22 cellular contexts compared by ENCODE assay signal in genomic region chr19:2321565-2322283, GRCh38. TPM values are rescaled to one million over a fixed set of nuclear protein-coding genes. Genes with fewer than 3 reads are reported as not detected.
DNase-seq lines count a peak whose midpoint lies in the region; ATAC-seq, FAIRE-seq and TF ChIP-seq lines count a peak whose summit lies in the region.
"Had no signal": no experiment of that assay in that cellular context is flagged by ENCODE, and none has a peak within 500 bp of the region (broad histone marks: within the 10 kb centered on the region; RNA-seq: fewer than 3 reads in every experiment).

No MANE protein-coding gene starts in this region.

- no peak for TF ChIP-seq EP300 in HepG2 (IDR thresholded peaks at IDR 0.05; ENCODE audit: low read depth in 2 of 2, low read length in 2 of 2)
- no peak for TF ChIP-seq EP300 in HepG2 (CRISPR knock-in tag; IDR thresholded peaks at IDR 0.05; ENCODE audit: borderline replicate concordance)

- peak overlapping the region in 8 of 11 experiments; percentile 89 to 98 (median 96); a peak in 16 of 22 replicates for H3K4me2 ChIP-seq in BLaER1 treated with 17β-estradiol and CSF1 and Interleukin-3, amounts not matched to agents 10 nM and 100 nM
- H3K4me2 ChIP-seq in HepG2 (ENCODE audit: low read depth, low read length): no peak overlapping the region

- ATAC-seq in HepG2: no peak
- ATAC-seq: GM12878 had no signal

- H3K27ac ChIP-seq in BLaER1 treated with 17β-estradiol and CSF1 and Interleukin-3, amounts not matched to agents 10 nM and 100 nM: no peak overlapping the region
- no peak overlapping the region for H3K27ac ChIP-seq in HepG2 (ENCODE audit: extremely low read length, insufficient read depth, low read length)
- H3K27ac ChIP-seq in dorsolateral prefrontal cortex: no peak overlapping the region
- H3K27ac ChIP-seq: GM23248 had no signal

- in situ Hi-C loops in HepG2 (cut with HindIII; ENCODE audit: extremely low pct_ligation_motif_present, low pct_unique_long_range_greater_than_20kb): no loop called here

- intact Hi-C loops in HepG2 (cut with micrococcal nuclease; ENCODE audit: unreplicated experiment): no loop called here
- intact Hi-C loops in dorsolateral prefrontal cortex (cut with DNase I): loop anchor here in 1 of 2 donors (10.0 kb wide), 1 partner anchor 307 kb away; the partner anchor contains the start of gene BTBD2

- no peak for TF ChIP-seq RAD21 in HepG2 (CRISPR knock-in tag; IDR thresholded peaks at IDR 0.05)

- H3K36me3 ChIP-seq in BLaER1 treated with 17β-estradiol and CSF1 and Interleukin-3, amounts not matched to agents 10 nM and 100 nM: peaks cover 20 to 47% (median 30%) of the 10 kb centered on the region in 11 experiments; a peak in 21 of 22 replicates
- H3K36me3 ChIP-seq in HepG2 (replicated peaks in 1 of 2; ENCODE audit: control insufficient read depth in 1 of 2, insufficient read depth in 2 of 2, low read length in 2 of 2) (peaks cover 7 to 33% of the 10 kb centered on the region in 2 experiments; a peak in 4 of 5 replicates), MG63 (peaks cover 11% of the 10 kb centered on the region)

- H2AFZ ChIP-seq in HepG2 (ENCODE audit: low read length): no peak overlapping the region
- H2AFZ ChIP-seq: GM23248 had no signal

- BruUV-seq in HepG2 (replicated peaks; lab: Mats Ljungman, UMichigan): no TSS peak

- no peak for TF ChIP-seq POLR2A in HepG2 (IDR thresholded peaks at IDR 0.05; ENCODE audit: insufficient read depth in 1 of 2, low read depth in 2 of 2, low read length in 2 of 2)

- peaks cover under 1% of the 10 kb centered on the region for H3K79me2 ChIP-seq in HepG2 (ENCODE audit: insufficient read depth, low read length)

- no peak for FAIRE-seq in HepG2 (lab: Jason Lieb, UNC)
- FAIRE-seq: GM12878, GM19239, H54 had no signal

- CTCF ChIA-PET in HepG2 (lab: Yijun Ruan, JAX; ENCODE audit: low intra/inter-chr PET ratio, low total read pairs): no interaction called here

- TF ChIP-seq CTCF in HepG2 (CRISPR knock-in tag; IDR thresholded peaks at IDR 0.05): no peak
- no peak for TF ChIP-seq CTCF in dorsolateral prefrontal cortex (IDR thresholded peaks at IDR 0.05 in 54 of 56, conservative IDR thresholded peaks at IDR 0.05 in 2 of 56; ENCODE audit: low read depth in 1 of 56, partially characterized antibody in 56 of 56)

- H3K9ac ChIP-seq in BLaER1 treated with 17β-estradiol and CSF1 and Interleukin-3, amounts not matched to agents 10 nM and 100 nM: peak overlapping the region in 3 of 11 experiments; percentile 24 to 37 (median 32); a peak in 3 of 22 replicates
- no peak overlapping the region for H3K9ac ChIP-seq in HepG2 (ENCODE audit: insufficient read depth, low read depth, low read length)
- H3K9ac ChIP-seq: GM23248 had no signal

- H3K4me1 ChIP-seq in BLaER1 treated with 17β-estradiol and CSF1 and Interleukin-3, amounts not matched to agents 10 nM and 100 nM: peaks cover 58 to 100% (median 95%) of the 10 kb centered on the region in 10 experiments
- H3K4me1 ChIP-seq in HepG2 (ENCODE audit: insufficient read depth, low read length): peaks cover 16% of the 10 kb centered on the region

- DNase-seq in HepG2 (ENCODE audit: low spot score) (no peak), dorsolateral prefrontal cortex (no peak), MG63 (no peak)
- DNase-seq: 8988T; C1 segment of cervical spinal cord; CD4-positive, CD25-positive, alpha-beta regulatory T cell; CD8-positive, alpha-beta memory T cell; COR-L47; DMS 273 treated with DMSO at 0.1 percent for 48 hours; DMS53; DND-41; EL; GM23248; HCEC 1CT had no signal

- H3K9me3 ChIP-seq in BLaER1 treated with 17β-estradiol and CSF1 and Interleukin-3, amounts not matched to agents 10 nM and 100 nM (replicated peaks in 1 of 11): no peaks in the 10 kb centered on the region
- H3K9me3 ChIP-seq in HepG2 (ENCODE audit: low read length) (no peaks in the 10 kb centered on the region), MG63 (no peaks in the 10 kb centered on the region)

- peak overlapping the region in 1 of 10 experiments; percentile 4; a peak in 1 of 20 replicates for H3K4me3 ChIP-seq in BLaER1 treated with 17β-estradiol and CSF1 and Interleukin-3, amounts not matched to agents 10 nM and 100 nM
- H3K4me3 ChIP-seq in HepG2 (replicated peaks in 1 of 3; ENCODE audit: insufficient read depth in 1 of 3, low read depth in 2 of 3, low read length in 3 of 3) (no peak overlapping the region), dorsolateral prefrontal cortex (no peak overlapping the region), MG63 (no peak overlapping the region)
- H3K4me3 ChIP-seq: GM12878, GM23248 had no signal

- 98% methylated on average over 15 of the region's 39 CpGs for WGBS in HepG2 (ENCODE audit: low lambda C conversion rate)

- POLR2A ChIA-PET in HepG2 (lab: Yijun Ruan, JAX): interaction anchor here (0.8 kb wide), 1 partner anchor 170 kb away, joined by 3 read pairs; the partner anchor contains the start of gene AP3D1

- H4K20me1 ChIP-seq in BLaER1 treated with 17β-estradiol and CSF1 and Interleukin-3, amounts not matched to agents 10 nM and 100 nM: peaks cover 26 to 94% (median 69%) of the 10 kb centered on the region in 11 experiments; a peak in 21 of 22 replicates
- H4K20me1 ChIP-seq in HepG2 (ENCODE audit: insufficient read depth, low read length): no peaks in the 10 kb centered on the region

- H3K27me3 ChIP-seq in BLaER1 treated with 17β-estradiol and CSF1 and Interleukin-3, amounts not matched to agents 10 nM and 100 nM: peaks cover 0 to 17% (median 0%) of the 10 kb centered on the region in 11 experiments; a peak in 5 of 22 replicates
- H3K27me3 ChIP-seq in HepG2 (ENCODE audit: control insufficient read depth in 1 of 2, insufficient read depth in 2 of 2, low read length in 2 of 2): 0 out of 5 replicates have a peak, but pooled peaks cover 0 to 3% of the 10 kb centered on the region in 2 experiments
- H3K27me3 ChIP-seq in dorsolateral prefrontal cortex: no peaks in the 10 kb centered on the region
- no peaks in the 10 kb centered on the region for H3K27me3 ChIP-seq in MG63

RNA-seq across cellular contexts. Expression of gene LSM7, which starts 6.7 kb away (rescaled TPM):
- 140 and 152 TPM in 2 replicates for total RNA-seq in HepG2 (2016; rRNA removed; fragmentation: Illumina TruSeq; extraction: Trizol)
- total RNA-seq in HepG2 (2016; cell fraction: cytosol; rRNA removed; fragmentation: Illumina TruSeq; extraction: Trizol; ENCODE audit: low read depth): 44.1 and 45.1 TPM in 2 replicates
- 149 and 168 TPM in 2 replicates for total RNA-seq in HepG2 (2016; cell fraction: insoluble cytoplasmic fraction; rRNA removed; fragmentation: Illumina TruSeq; extraction: Trizol)
- 74.4 and 75.3 TPM in 2 replicates for total RNA-seq in HepG2 (2016; cell fraction: membrane; rRNA removed; fragmentation: Illumina TruSeq; extraction: Trizol)
- 48.6 and 65.2 TPM in 2 replicates for total RNA-seq in HepG2 (2016; cell fraction: nucleus; rRNA removed; fragmentation: Illumina TruSeq; extraction: Trizol)
- polyA plus RNA-seq in HepG2 (2011; rRNA removed): 197 and 205 TPM in 2 replicates
- 474 and 745 TPM in 2 replicates for polyA plus RNA-seq in HepG2 (2011; cell fraction: cytosol; rRNA removed)
- 183 and 205 TPM in 2 replicates for polyA plus RNA-seq in HepG2 (2011; cell fraction: nucleus; rRNA removed)
- 107 and 132 TPM in 2 replicates for polyA plus RNA-seq in HepG2 (2012)
- 60.8 and 62.0 TPM in 2 replicates for polyA plus RNA-seq in HepG2 (2016; cell fraction: cytosol; fragmentation: Illumina TruSeq; extraction: Trizol; ENCODE audit: low read depth)
- polyA plus RNA-seq in HepG2 (2016; cell fraction: insoluble cytoplasmic fraction; fragmentation: Illumina TruSeq; extraction: Trizol; ENCODE audit: low read depth): 210 and 243 TPM in 2 replicates
- 91.7 and 96.1 TPM in 2 replicates for polyA plus RNA-seq in HepG2 (2016; cell fraction: membrane; fragmentation: Illumina TruSeq; extraction: Trizol; ENCODE audit: low read depth)
- polyA plus RNA-seq in HepG2 (2016; cell fraction: nucleus; fragmentation: Illumina TruSeq; extraction: Trizol; ENCODE audit: insufficient read depth, low read depth): 132 and 138 TPM in 2 replicates
- polyA minus RNA-seq in HepG2 (2011; rRNA and poly(A)+ RNA removed; ENCODE audit: low replicate concordance): 42.2 and 52.7 TPM in 2 replicates
- 19.9 and 26.7 TPM in 2 replicates for polyA minus RNA-seq in HepG2 (2011; cell fraction: cytosol; rRNA and poly(A)+ RNA removed)
- polyA minus RNA-seq in HepG2 (2011; cell fraction: nucleus; rRNA and poly(A)+ RNA removed): 24.1 and 27.4 TPM in 2 replicates
- total RNA-seq in dorsolateral prefrontal cortex: 10 to 100 TPM; 25.2 to 59.5 (median 43.2) TPM
- total RNA-seq in MG63 (2014; rRNA removed; shearing (Covaris generic); ENCODE audit: low replicate concordance): 73.8 and 259 TPM in 2 replicates

RNA-seq across cellular contexts. Expression of gene SPPL2B, which starts 6.8 kb away (rescaled TPM):
- total RNA-seq in HepG2 (2016; rRNA removed; fragmentation: Illumina TruSeq; extraction: Trizol) (3.4 and 15.2 TPM in 2 replicates), dorsolateral prefrontal cortex (100 to 1,000 TPM in 7 of 120 experiments, 10 to 100 TPM in 113; 40.9 to 134 (median 70.6) TPM)
- 6.9 and 7.1 TPM in 2 replicates for total RNA-seq in HepG2 (2016; cell fraction: cytosol; rRNA removed; fragmentation: Illumina TruSeq; extraction: Trizol; ENCODE audit: low read depth)
- total RNA-seq in HepG2 (2016; cell fraction: insoluble cytoplasmic fraction; rRNA removed; fragmentation: Illumina TruSeq; extraction: Trizol): 2.9 and 18.4 TPM in 2 replicates
- total RNA-seq in HepG2 (2016; cell fraction: membrane; rRNA removed; fragmentation: Illumina TruSeq; extraction: Trizol): 7.4 and 8.6 TPM in 2 replicates
- 23.4 and 26.4 TPM in 2 replicates for total RNA-seq in HepG2 (2016; cell fraction: nucleus; rRNA removed; fragmentation: Illumina TruSeq; extraction: Trizol)
- 14.9 and 20.5 TPM in 2 replicates for polyA plus RNA-seq in HepG2 (2011; rRNA removed)
- polyA plus RNA-seq in HepG2 (2011; cell fraction: cytosol; rRNA removed): 6.0 and 9.1 TPM in 2 replicates
- polyA plus RNA-seq in HepG2 (2011; cell fraction: nucleus; rRNA removed): 268 and 341 TPM in 2 replicates
- polyA plus RNA-seq in HepG2 (2012): 23.1 and 25.3 TPM in 2 replicates
- 1.2 and 1.3 TPM in 2 replicates for polyA plus RNA-seq in HepG2 (2016; cell fraction: cytosol; fragmentation: Illumina TruSeq; extraction: Trizol; ENCODE audit: low read depth)
- polyA plus RNA-seq in HepG2 (2016; cell fraction: insoluble cytoplasmic fraction; fragmentation: Illumina TruSeq; extraction: Trizol; ENCODE audit: low read depth): 3.0 and 4.0 TPM in 2 replicates
- polyA plus RNA-seq in HepG2 (2016; cell fraction: membrane; fragmentation: Illumina TruSeq; extraction: Trizol; ENCODE audit: low read depth): 2.8 and 3.3 TPM in 2 replicates
- 101 and 111 TPM in 2 replicates for polyA plus RNA-seq in HepG2 (2016; cell fraction: nucleus; fragmentation: Illumina TruSeq; extraction: Trizol; ENCODE audit: insufficient read depth, low read depth)
- polyA minus RNA-seq in HepG2 (2011; rRNA and poly(A)+ RNA removed; ENCODE audit: low replicate concordance): 14.4 and 27.8 TPM in 2 replicates
- 5.8 and 11.0 TPM in 2 replicates for polyA minus RNA-seq in HepG2 (2011; cell fraction: cytosol; rRNA and poly(A)+ RNA removed)
- 17.9 and 24.7 TPM in 2 replicates for polyA minus RNA-seq in HepG2 (2011; cell fraction: nucleus; rRNA and poly(A)+ RNA removed)
- total RNA-seq in MG63 (2014; rRNA removed; shearing (Covaris generic); ENCODE audit: low replicate concordance): 14.9 and 17.8 TPM in 2 replicates

RNA-seq across cellular contexts. Expression of gene LINGO3, which starts 13.8 kb away (rescaled TPM):
- total RNA-seq in HepG2 (2016; rRNA removed; fragmentation: Illumina TruSeq; extraction: Trizol) (not detected in 2 replicates), dorsolateral prefrontal cortex (10 to 100 TPM in 1 of 120 experiments, 1 to 10 TPM in 119; 1.7 to 16.2 (median 4.4) TPM)
- total RNA-seq in HepG2 (2016; cell fraction: cytosol; rRNA removed; fragmentation: Illumina TruSeq; extraction: Trizol; ENCODE audit: low read depth): not detected in 2 replicates
- total RNA-seq in HepG2 (2016; cell fraction: insoluble cytoplasmic fraction; rRNA removed; fragmentation: Illumina TruSeq; extraction: Trizol): not detected in 2 replicates
- not detected in 2 replicates for total RNA-seq in HepG2 (2016; cell fraction: membrane; rRNA removed; fragmentation: Illumina TruSeq; extraction: Trizol)
- total RNA-seq in HepG2 (2016; cell fraction: nucleus; rRNA removed; fragmentation: Illumina TruSeq; extraction: Trizol): not detected in 2 replicates
- not detected in 2 replicates for polyA plus RNA-seq in HepG2 (2011; rRNA removed)
- not detected in 2 replicates for polyA plus RNA-seq in HepG2 (2011; cell fraction: cytosol; rRNA removed)
- polyA plus RNA-seq in HepG2 (2011; cell fraction: nucleus; rRNA removed): not detected in 2 replicates
- polyA plus RNA-seq in HepG2 (2012): not detected in 2 replicates
- polyA plus RNA-seq in HepG2 (2016; cell fraction: cytosol; fragmentation: Illumina TruSeq; extraction: Trizol; ENCODE audit: low read depth): not detected in 2 replicates
- polyA plus RNA-seq in HepG2 (2016; cell fraction: insoluble cytoplasmic fraction; fragmentation: Illumina TruSeq; extraction: Trizol; ENCODE audit: low read depth): not detected in 2 replicates
- not detected in 2 replicates for polyA plus RNA-seq in HepG2 (2016; cell fraction: membrane; fragmentation: Illumina TruSeq; extraction: Trizol; ENCODE audit: low read depth)
- polyA plus RNA-seq in HepG2 (2016; cell fraction: nucleus; fragmentation: Illumina TruSeq; extraction: Trizol; ENCODE audit: insufficient read depth, low read depth): not detected in 2 replicates
- polyA minus RNA-seq in HepG2 (2011; rRNA and poly(A)+ RNA removed; ENCODE audit: low replicate concordance): not detected in 2 replicates
- polyA minus RNA-seq in HepG2 (2011; cell fraction: cytosol; rRNA and poly(A)+ RNA removed): not detected in 2 replicates
- polyA minus RNA-seq in HepG2 (2011; cell fraction: nucleus; rRNA and poly(A)+ RNA removed): not detected in 2 replicates
- not detected in 2 replicates for total RNA-seq in MG63 (2014; rRNA removed; shearing (Covaris generic); ENCODE audit: low replicate concordance)
- total RNA-seq: A673, G401, GM23248 had no signal
- polyA plus RNA-seq: AG04450, GM23248 had no signal

RNA-seq across cellular contexts. Expression of gene TMPRSS9, which starts 38.3 kb away (rescaled TPM):
- total RNA-seq in HepG2 (2016; rRNA removed; fragmentation: Illumina TruSeq; extraction: Trizol) (1.4 and 2.5 TPM in 2 replicates), dorsolateral prefrontal cortex (1 to 10 TPM in 1 of 120 experiments, under 1 TPM in 61, not detected in 58; 0.13 to 1.5 (median 0.29) TPM)
- 0.62 and 1.7 TPM in 2 replicates for total RNA-seq in HepG2 (2016; cell fraction: cytosol; rRNA removed; fragmentation: Illumina TruSeq; extraction: Trizol; ENCODE audit: low read depth)
- 1.4 and 2.0 TPM in 2 replicates for total RNA-seq in HepG2 (2016; cell fraction: insoluble cytoplasmic fraction; rRNA removed; fragmentation: Illumina TruSeq; extraction: Trizol)
- total RNA-seq in HepG2 (2016; cell fraction: membrane; rRNA removed; fragmentation: Illumina TruSeq; extraction: Trizol): 0.99 and 1.0 TPM in 2 replicates
- total RNA-seq in HepG2 (2016; cell fraction: nucleus; rRNA removed; fragmentation: Illumina TruSeq; extraction: Trizol): 0.81 and 3.7 TPM in 2 replicates
- 5.2 and 11.1 TPM in 2 replicates for polyA plus RNA-seq in HepG2 (2011; rRNA removed)
- polyA plus RNA-seq in HepG2 (2011; cell fraction: cytosol; rRNA removed): 2.1 and 2.3 TPM in 2 replicates
- polyA plus RNA-seq in HepG2 (2011; cell fraction: nucleus; rRNA removed): 54.9 and 71.6 TPM in 2 replicates
- polyA plus RNA-seq in HepG2 (2012): 5.1 and 14.1 TPM in 2 replicates
- 0.45 and 0.55 TPM in 2 replicates for polyA plus RNA-seq in HepG2 (2016; cell fraction: cytosol; fragmentation: Illumina TruSeq; extraction: Trizol; ENCODE audit: low read depth)
- polyA plus RNA-seq in HepG2 (2016; cell fraction: insoluble cytoplasmic fraction; fragmentation: Illumina TruSeq; extraction: Trizol; ENCODE audit: low read depth): 1.1 and 1.2 TPM in 2 replicates
- polyA plus RNA-seq in HepG2 (2016; cell fraction: membrane; fragmentation: Illumina TruSeq; extraction: Trizol; ENCODE audit: low read depth): 0.57 and 0.72 TPM in 2 replicates
- polyA plus RNA-seq in HepG2 (2016; cell fraction: nucleus; fragmentation: Illumina TruSeq; extraction: Trizol; ENCODE audit: insufficient read depth, low read depth): 3.4 and 5.2 TPM in 2 replicates
- 4.8 TPM in 1 of 2 replicates, not detected in the other for polyA minus RNA-seq in HepG2 (2011; rRNA and poly(A)+ RNA removed; ENCODE audit: low replicate concordance)
- polyA minus RNA-seq in HepG2 (2011; cell fraction: cytosol; rRNA and poly(A)+ RNA removed): 1.7 and 2.6 TPM in 2 replicates
- 10.8 and 12.4 TPM in 2 replicates for polyA minus RNA-seq in HepG2 (2011; cell fraction: nucleus; rRNA and poly(A)+ RNA removed)
- total RNA-seq in MG63 (2014; rRNA removed; shearing (Covaris generic); ENCODE audit: low replicate concordance): not detected in 2 replicates
- total RNA-seq: A673; CD8-positive, alpha-beta memory T cell; GM12878; GM23248 had no signal
- polyA plus RNA-seq: AG04450; CD4-positive, CD25-positive, alpha-beta regulatory T cell; CD8-positive, alpha-beta memory T cell had no signal

RNA-seq across cellular contexts. Expression of gene PEAK3, which starts 39.7 kb away (rescaled TPM):
- total RNA-seq in HepG2 (2016; rRNA removed; fragmentation: Illumina TruSeq; extraction: Trizol): not detected in 2 replicates
- total RNA-seq in HepG2 (2016; cell fraction: cytosol; rRNA removed; fragmentation: Illumina TruSeq; extraction: Trizol; ENCODE audit: low read depth): not detected in 2 replicates
- not detected in 2 replicates for total RNA-seq in HepG2 (2016; cell fraction: insoluble cytoplasmic fraction; rRNA removed; fragmentation: Illumina TruSeq; extraction: Trizol)
- total RNA-seq in HepG2 (2016; cell fraction: membrane; rRNA removed; fragmentation: Illumina TruSeq; extraction: Trizol): not detected in 2 replicates
- total RNA-seq in HepG2 (2016; cell fraction: nucleus; rRNA removed; fragmentation: Illumina TruSeq; extraction: Trizol): not detected in 2 replicates
- not detected in 2 replicates for polyA plus RNA-seq in HepG2 (2011; rRNA removed)
- polyA plus RNA-seq in HepG2 (2011; cell fraction: cytosol; rRNA removed): not detected in 2 replicates
- not detected in 2 replicates for polyA plus RNA-seq in HepG2 (2011; cell fraction: nucleus; rRNA removed)
- not detected in 2 replicates for polyA plus RNA-seq in HepG2 (2012)
- polyA plus RNA-seq in HepG2 (2016; cell fraction: cytosol; fragmentation: Illumina TruSeq; extraction: Trizol; ENCODE audit: low read depth): not detected in 2 replicates
- not detected in 2 replicates for polyA plus RNA-seq in HepG2 (2016; cell fraction: insoluble cytoplasmic fraction; fragmentation: Illumina TruSeq; extraction: Trizol; ENCODE audit: low read depth)
- not detected in 2 replicates for polyA plus RNA-seq in HepG2 (2016; cell fraction: membrane; fragmentation: Illumina TruSeq; extraction: Trizol; ENCODE audit: low read depth)
- not detected in 2 replicates for polyA plus RNA-seq in HepG2 (2016; cell fraction: nucleus; fragmentation: Illumina TruSeq; extraction: Trizol; ENCODE audit: insufficient read depth, low read depth)
- not detected in 2 replicates for polyA minus RNA-seq in HepG2 (2011; rRNA and poly(A)+ RNA removed; ENCODE audit: low replicate concordance)
- polyA minus RNA-seq in HepG2 (2011; cell fraction: cytosol; rRNA and poly(A)+ RNA removed): not detected in 2 replicates
- polyA minus RNA-seq in HepG2 (2011; cell fraction: nucleus; rRNA and poly(A)+ RNA removed): not detected in 2 replicates
- 1 to 10 TPM in 12 of 120 experiments, under 1 TPM in 101, not detected in 7; 0.16 to 1.5 (median 0.55) TPM for total RNA-seq in dorsolateral prefrontal cortex
- total RNA-seq in MG63 (2014; rRNA removed; shearing (Covaris generic); ENCODE audit: low replicate concordance): not detected in 2 replicates
- total RNA-seq: A673; CD4-positive, CD25-positive, alpha-beta regulatory T cell; CD8-positive, alpha-beta memory T cell; G401; GM23248; HT-29 had no signal
- polyA plus RNA-seq: GM23248 had no signal
